In the genomic region with DNA sequence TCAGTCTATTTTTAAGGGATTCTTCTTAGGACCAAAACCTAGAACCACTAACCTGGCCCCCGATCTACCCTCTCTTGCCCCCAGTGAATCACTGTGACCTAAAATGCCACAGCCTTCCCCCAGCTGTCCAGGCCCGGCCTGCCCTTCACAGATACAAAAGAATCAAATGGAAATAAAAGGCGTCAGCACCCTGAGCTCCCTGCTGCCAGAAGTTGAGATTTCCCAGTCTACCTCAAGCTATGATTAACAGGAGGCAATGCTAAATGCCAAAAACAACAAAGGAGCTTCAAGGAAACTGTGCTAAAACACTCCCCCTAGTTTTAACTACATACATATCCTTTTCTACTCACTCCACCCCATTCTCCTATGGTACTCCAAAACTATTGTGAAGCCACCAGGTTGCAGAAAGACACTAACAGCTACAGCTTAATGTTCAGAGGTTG, we compare ENCODE assay signal across 10 cellular contexts.
DNase-seq lines count a peak whose midpoint lies in the region; ATAC-seq and TF ChIP-seq lines count a peak whose summit lies in the region.
"Had no signal": no experiment of that assay in that cellular context is flagged by ENCODE, and none has a peak within 500 bp of the region (broad histone marks: within the 10 kb centered on the region; RNA-seq: fewer than 3 reads in every experiment).

No MANE protein-coding gene starts in this region.

- H3K4me1 ChIP-seq in mesendoderm (ENCODE audit: control insufficient read depth, low read depth, low read length): peaks cover 9% of the 10 kb centered on the region
- H3K4me1 ChIP-seq in subcutaneous abdominal adipose tissue (ENCODE audit: control insufficient read depth in 5 of 5, insufficient read depth in 5 of 5, low read length in 5 of 5): peaks cover 0 to 25% (median 0%) of the 10 kb centered on the region in 5 donors

- no peak for ATAC-seq in central memory CD8-positive, alpha-beta T cell (replicated peaks; ENCODE audit: extremely low read depth, poor library complexity, severe bottlenecking)
- no peak for ATAC-seq in GM19328 (IDR thresholded peaks at IDR 0.05; ENCODE audit: unreplicated experiment)

- H4K5ac ChIP-seq in mesendoderm (ENCODE audit: low read length): no peak overlapping the region

- no peaks in the 10 kb centered on the region for H3K9me3 Mint-ChIP-seq in central memory CD8-positive, alpha-beta T cell

- H3K9me3 ChIP-seq in subcutaneous abdominal adipose tissue (ENCODE audit: control insufficient read depth in 5 of 5, low read length in 5 of 5): no peaks in the 10 kb centered on the region
- H3K9me3 ChIP-seq: lower lobe of right lung had no signal

- no peak overlapping the region for H2BK15ac ChIP-seq in mesendoderm (replicated peaks; ENCODE audit: low read depth)

- H3K23ac ChIP-seq in mesendoderm (ENCODE audit: low read length): no peak overlapping the region

- no peak overlapping the region for H2BK120ac ChIP-seq in mesendoderm (ENCODE audit: low read depth, low read length)

- TF ChIP-seq CTCF in LNCaP clone FGC (IDR thresholded peaks at IDR 0.05; ENCODE audit: control insufficient read depth, extremely low read depth, insufficient read depth): no peak

- peaks cover 2% of the 10 kb centered on the region for H3K36me3 Mint-ChIP-seq in central memory CD8-positive, alpha-beta T cell (ENCODE audit: insufficient read depth)

- peak overlapping the region; percentile 28 for H4K8ac ChIP-seq in mesendoderm (ENCODE audit: low read depth, low read length)

- peak overlapping the region; percentile 16 for H3K27ac Mint-ChIP-seq in central memory CD8-positive, alpha-beta T cell (ENCODE audit: low read depth)

- H3K79me2 ChIP-seq in mesendoderm (ENCODE audit: control insufficient read depth, insufficient read depth, low read length): no peaks in the 10 kb centered on the region

- no peak overlapping the region for H2AK5ac ChIP-seq in mesendoderm (ENCODE audit: low read length)

- DNase-seq in LNCaP clone FGC (ENCODE audit: low read depth): peak; percentile 26
- DNase-seq in central memory CD8-positive, alpha-beta T cell (ENCODE audit: low spot score in 2 of 2): no peak
- peak; percentile 28 for DNase-seq in mesendoderm
- no peak for DNase-seq in activated naive CD4-positive, alpha-beta T cell treated with anti-CD3 and anti-CD28 coated beads, Interleukin-2, amount 50 U/mL, for 16 hours
- DNase-seq in KBM-7: no peak
- DNase-seq: activated CD4-positive, CD25-positive, alpha-beta regulatory T cell treated with anti-CD3 and anti-CD28 coated beads, Interleukin-2, amount 50 U/mL, for 72 hours; anterior cingulate cortex; lower lobe of right lung had no signal

- H3K56ac ChIP-seq in mesendoderm (ENCODE audit: low read length): no peak overlapping the region

- H3K4me3 ChIP-seq in LNCaP clone FGC (ENCODE audit: low read depth, low read length): no peak overlapping the region
- no peak overlapping the region for H3K4me3 ChIP-seq in mesendoderm (ENCODE audit: low read length)
- H3K4me3 ChIP-seq in subcutaneous abdominal adipose tissue (ENCODE audit: low read depth in 1 of 5, low read length in 5 of 5): no peak overlapping the region
- H3K4me3 ChIP-seq: lower lobe of right lung had no signal

- H3K27me3 ChIP-seq in mesendoderm (ENCODE audit: insufficient read depth, low read length, poor library complexity) (no peaks in the 10 kb centered on the region), subcutaneous abdominal adipose tissue (ENCODE audit: control insufficient read depth in 5 of 5, insufficient read depth in 4 of 5, low read length in 5 of 5) (no peaks in the 10 kb centered on the region)

- H3K18ac ChIP-seq in mesendoderm (ENCODE audit: low read length): no peak overlapping the region

- H3K4me3 Mint-ChIP-seq in central memory CD8-positive, alpha-beta T cell: no peak overlapping the region

- H3K27ac ChIP-seq in mesendoderm (ENCODE audit: low read depth, low read length): peak overlapping the region; percentile 53
- H3K27ac ChIP-seq in subcutaneous abdominal adipose tissue (ENCODE audit: low read depth, low read length): peak overlapping the region; percentile 62
- H3K27ac ChIP-seq: lower lobe of right lung had no signal

- no peaks in the 10 kb centered on the region for H3K27me3 Mint-ChIP-seq in central memory CD8-positive, alpha-beta T cell

- H3K79me1 ChIP-seq in mesendoderm (ENCODE audit: low read length): no peaks in the 10 kb centered on the region

- H3K4me2 ChIP-seq in mesendoderm (ENCODE audit: low read length): no peak overlapping the region

- peaks cover 37% of the 10 kb centered on the region for H3K4me1 Mint-ChIP-seq in central memory CD8-positive, alpha-beta T cell

- in situ Hi-C loops in KBM-7 (cut with MboI; ENCODE audit: low pct_unique_long_range_greater_than_20kb, low sequenced_read_pairs): no loop called here

- no CpG with 5 or more reads among the region's 3 CpGs for WGBS in mesendoderm (ENCODE audit: extremely low coverage, insufficient coverage, low lambda C conversion rate)

- no peaks in the 10 kb centered on the region for H3K36me3 ChIP-seq in mesendoderm (ENCODE audit: control insufficient read depth, insufficient read depth, low read length)
- peaks cover 0 to 4% (median 0%) of the 10 kb centered on the region in 5 donors for H3K36me3 ChIP-seq in subcutaneous abdominal adipose tissue (ENCODE audit: control insufficient read depth in 5 of 5, insufficient read depth in 5 of 5, low read length in 5 of 5)
- H3K36me3 ChIP-seq: lower lobe of right lung had no signal

- H2BK5ac ChIP-seq in mesendoderm (ENCODE audit: low read length): no peak overlapping the region

- no peak overlapping the region for H3K4ac ChIP-seq in mesendoderm (ENCODE audit: low read depth, low read length)

- H3K9ac ChIP-seq in mesendoderm (ENCODE audit: low read length) (no peak overlapping the region), subcutaneous abdominal adipose tissue (ENCODE audit: low read length in 5 of 5) (no peak overlapping the region)

Comparison
In these comparisons a context has a peak if more than half of its experiments do, and no peak if none do; other contexts are left out.
1. DNase-seq: peak in LNCaP clone FGC (single experiment) and mesendoderm (single experiment); none in central memory CD8-positive, alpha-beta T cell (0 of 2), activated naive CD4-positive, alpha-beta T cell treated with anti-CD3 and anti-CD28 coated beads, Interleukin-2, amount 50 U/mL, for 16 hours (single experiment) and KBM-7 (single experiment).